8 cellular contexts compared by ENCODE assay signal in genomic region chr10:119650692-119651513, GRCh38. TPM values are rescaled to one million over a fixed set of nuclear protein-coding genes. Genes with fewer than 3 reads are reported as not detected.
A peak's percentile ranks its signal among the peaks of the same experiment; 100 is the strongest.
DNase-seq lines count a peak whose midpoint lies in the region; ATAC-seq, FAIRE-seq and TF ChIP-seq lines count a peak whose summit lies in the region.

Gene BAG3 (plus strand): TSS chr10:119651380. CDS start chr10:119651676, 296 bp downstream.

- H3K9me3 Mint-ChIP-seq in WTC11 = peaks cover 3% of the 10 kb centered on the region; the same call in 1 of the 2 replicates

- peak within 1 kb of the TSS; percentile 78 to 100 (median 97) for H3K27ac ChIP-seq in skin epidermis

- peak within 1 kb of the TSS; percentile 31 for H3K27ac Mint-ChIP-seq in WTC11

- no peaks in the 10 kb centered on the region for H3K27me3 ChIP-seq in bronchial epithelial cell (ENCODE audit: control insufficient read depth, insufficient read depth, low read length)

- POLR2A ChIA-PET in WTC11 (lab: Charles Lee) = interaction anchor here (0.7 to 1.2 kb wide), 8 partner anchors 14 to 451 kb away, joined by 3 to 27 read pairs (median 4); partner anchors contain the start of genes INPP5F and TIAL1

- CTCF ChIA-PET in WTC11 (lab: Charles Lee) = interaction anchor here (0.6 to 1.2 kb wide), 9 partner anchors 19 to 206 kb away, joined by 3 to 10 read pairs (median 4); partner anchors contain the start of gene INPP5F

- H3K36me3 ChIP-seq in bronchial epithelial cell (ENCODE audit: control insufficient read depth, insufficient read depth, low read length) = no peaks in the 10 kb centered on the region

- H3K27me3 Mint-ChIP-seq in WTC11 (ENCODE audit: low read depth) = no peaks in the 10 kb centered on the region; the same call in 1 of the 2 replicates

- H3K4me3 ChIP-seq in bronchial epithelial cell (ENCODE audit: low read depth, low read length) (peak within 1 kb of the TSS; percentile 82), skin epidermis (peak within 1 kb of the TSS; percentile 79 to 97 (median 89))

- peaks cover 40% of the 10 kb centered on the region for H3K4me1 Mint-ChIP-seq in WTC11

- FAIRE-seq in bronchial epithelial cell (lab: Jason Lieb, UNC) = no peak

- TF ChIP-seq CTCF in GM13977 (IDR thresholded peaks at IDR 0.05; ENCODE audit: extremely low read depth, insufficient read depth, missing control alignments) = no peak
- TF ChIP-seq CTCF in WTC11 (IDR thresholded peaks at IDR 0.05) = no peak
- no peak for TF ChIP-seq CTCF in bronchial epithelial cell (IDR thresholded peaks at IDR 0.05; ENCODE audit: insufficient read depth, low read length, severe bottlenecking)

- DNase-seq in GM13977 (ENCODE audit: low spot score) (peak; percentile 93), NCI-H1930 (lab: John Stamatoyannopoulos, UW) (peak; percentile 42 to 46), WTC11 (ENCODE audit: low spot score) (peak; percentile 87), bronchial epithelial cell (ENCODE audit: low read depth) (peak; percentile 78), iPS-NIHi11 (ENCODE audit: low spot score) (peak; percentile 94)

- peak within 1 kb of the TSS; percentile 88 for H3K4me3 Mint-ChIP-seq in WTC11

- in situ Hi-C loops in GM13977 (cut with MboI; ENCODE audit: low pct_unique_long_range_greater_than_20kb, low sequenced_read_pairs, unreplicated experiment) = no loop called here

- H3K36me3 Mint-ChIP-seq in WTC11 = no peaks in the 10 kb centered on the region

- ATAC-seq in HG02678 (IDR thresholded peaks at IDR 0.05; ENCODE audit: unreplicated experiment) (peak; percentile 78), WTC11 (peak; percentile 89), GM18870 (IDR thresholded peaks at IDR 0.05; ENCODE audit: unreplicated experiment) (no peak)

TF ChIP-seq in WTC11, 78 proteins besides CTCF, POLR2A, EP300 and RAD21 (continues in another document):
- TF ChIP-seq TEAD4 (CRISPR knock-in tag; IDR thresholded peaks at IDR 0.05) (no peak), TCF7 (CRISPR knock-in tag; IDR thresholded peaks at IDR 0.05; ENCODE audit: low read depth) (no peak), FOXK1 (CRISPR knock-in tag; IDR thresholded peaks at IDR 0.05) (0 out of 2 replicates have a peak, but pooled peaks have one; percentile 31), ZNF232 (CRISPR knock-in tag; IDR thresholded peaks at IDR 0.05) (0 out of 2 replicates have a peak, but pooled peaks have one; percentile 21), CDX4 (CRISPR knock-in tag; IDR thresholded peaks at IDR 0.05; ENCODE audit: borderline replicate concordance) (no peak), ELF4 (CRISPR knock-in tag; IDR thresholded peaks at IDR 0.05; ENCODE audit: low read depth) (0 out of 2 replicates have a peak, but pooled peaks have one; percentile 21), OVOL2 (CRISPR knock-in tag; IDR thresholded peaks at IDR 0.05; ENCODE audit: borderline replicate concordance) (no peak), AR (CRISPR knock-in tag; IDR thresholded peaks at IDR 0.05) (no peak), ZBTB43 (CRISPR knock-in tag; IDR thresholded peaks at IDR 0.05) (0 out of 2 replicates have a peak, but pooled peaks have one; percentile 34), ETV6 (CRISPR knock-in tag; IDR thresholded peaks at IDR 0.05) (peak; percentile 74; the same call in 1 of the 2 replicates), PREB (CRISPR knock-in tag; IDR thresholded peaks at IDR 0.05; ENCODE audit: borderline replicate concordance) (no peak), ZNF416 (CRISPR knock-in tag; IDR thresholded peaks at IDR 0.05) (no peak), ZNF138 (CRISPR knock-in tag; conservative IDR thresholded peaks at IDR 0.05) (no peak), ZNF532 (CRISPR knock-in tag; IDR thresholded peaks at IDR 0.05; ENCODE audit: borderline replicate concordance) (no peak), SP1 (CRISPR knock-in tag; conservative IDR thresholded peaks at IDR 0.05) (peak; percentile 92)

RNA-seq across cellular contexts. Expression of gene BAG3, which starts in this region (rescaled TPM):
- total RNA-seq in WTC11 (2021) = 15.7 to 16.8 TPM (median 15.9 TPM) in 3 replicates
- 6.4 and 7.1 TPM in 2 replicates for total RNA-seq in bronchial epithelial cell

Comparison
In these comparisons a context has a peak if more than half of its experiments do, and no peak if none do; other contexts are left out.
1. DNase-seq: peak in every context shown above with its lines; median percentile 94 in iPS-NIHi11; 93 in GM13977; 87 in WTC11; 78 in bronchial epithelial cell; 44 in NCI-H1930.